21 cellular contexts compared by ENCODE assay signal in the genomic region with DNA sequence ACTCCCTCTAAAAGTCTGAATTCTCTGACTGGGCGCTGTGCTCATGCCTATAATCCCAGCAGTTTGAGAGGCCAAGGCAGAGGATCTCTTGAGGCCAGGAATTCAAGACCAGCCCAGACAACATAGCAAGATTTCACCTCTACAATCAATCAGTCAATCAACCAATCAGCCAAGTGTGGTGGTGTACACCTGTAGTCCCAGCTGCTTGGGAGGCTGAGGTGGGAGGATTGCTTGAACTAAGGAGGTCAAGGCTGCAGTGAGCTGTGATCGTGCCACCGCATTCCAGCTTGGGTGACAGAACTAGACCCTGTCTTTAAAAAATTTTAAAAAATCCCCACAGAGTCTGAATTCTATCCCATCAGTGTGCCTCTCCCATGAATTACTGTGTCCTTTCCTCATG. TPM values are rescaled to one million over a fixed set of nuclear protein-coding genes. Genes with fewer than 3 reads are reported as not detected.
A peak's percentile ranks its signal among the peaks of the same experiment; 100 is the strongest.
DNase-seq lines count a peak whose midpoint lies in the region; ATAC-seq, FAIRE-seq and TF ChIP-seq lines count a peak whose summit lies in the region.
"Had no signal": no experiment of that assay in that cellular context is flagged by ENCODE, and none has a peak within 500 bp of the region (broad histone marks: within the 10 kb centered on the region; RNA-seq: fewer than 3 reads in every experiment).

No MANE protein-coding gene starts in this region.

- no peak for FAIRE-seq in pancreas (lab: Jason Lieb, UNC)
- FAIRE-seq: D721Med, H1 had no signal

- H3K4me3 Mint-ChIP-seq in activated naive CD4-positive, alpha-beta T cell treated with anti-CD3 and anti-CD28 coated beads, Interleukin-2, amount 50 U/mL, for 24 hours, result no peak overlapping the region
- H3K4me3 Mint-ChIP-seq in activated T-helper 2 cell treated with anti-CD3 and anti-CD28 coated beads, Interferon-gamma antibody, Interleukin-2, Interleukin-4, amounts not matched to agents 10 μg/mL and 5 μg/mL and 100 μg/mL, durations not matched to agents 14 hours and 24 hours and 36 hours (ENCODE audit: low read depth), result no peak overlapping the region

- H3K4me1 Mint-ChIP-seq in activated naive CD4-positive, alpha-beta T cell treated with anti-CD3 and anti-CD28 coated beads, Interleukin-2, amount 50 U/mL, for 24 hours, result peaks cover 11% of the 10 kb centered on the region
- H3K4me1 Mint-ChIP-seq in activated T-helper 2 cell treated with anti-CD3 and anti-CD28 coated beads, Interferon-gamma antibody, Interleukin-2, Interleukin-4, amounts not matched to agents 10 μg/mL and 5 μg/mL and 100 μg/mL, durations not matched to agents 14 hours and 24 hours and 36 hours (ENCODE audit: low read depth), result peaks cover 13% of the 10 kb centered on the region

- intact Hi-C loops in activated T-helper 2 cell treated with anti-CD3 and anti-CD28 coated beads, Interferon-gamma antibody, Interleukin-2, Interleukin-4, amounts not matched to agents 10 μg/mL and 5 μg/mL and 100 μg/mL, durations not matched to agents 14 hours and 24 hours and 36 hours (cut with micrococcal nuclease), result no loop called here
- intact Hi-C loops in pancreas (cut with DNase I), result no loop called here

- TF ChIP-seq CTCF in pancreas (IDR thresholded peaks at IDR 0.05), result no peak

- H3K4me3 ChIP-seq in SJCRH30 (no peak overlapping the region), pancreas (no peak overlapping the region)

- WGBS in pancreas, 2 donors, result 71 to 73% methylated on average over 3 of the region's 3 CpGs

- H3K27me3 Mint-ChIP-seq in activated naive CD4-positive, alpha-beta T cell treated with anti-CD3 and anti-CD28 coated beads, Interleukin-2, amount 50 U/mL, for 24 hours, result no peaks in the 10 kb centered on the region
- no peaks in the 10 kb centered on the region for H3K27me3 Mint-ChIP-seq in activated T-helper 2 cell treated with anti-CD3 and anti-CD28 coated beads, Interferon-gamma antibody, Interleukin-2, Interleukin-4, amounts not matched to agents 10 μg/mL and 5 μg/mL and 100 μg/mL, durations not matched to agents 14 hours and 24 hours and 36 hours (ENCODE audit: low read depth)

- H3K36me3 Mint-ChIP-seq in activated naive CD4-positive, alpha-beta T cell treated with anti-CD3 and anti-CD28 coated beads, Interleukin-2, amount 50 U/mL, for 24 hours, result peaks cover 32% of the 10 kb centered on the region
- peaks cover 77% of the 10 kb centered on the region for H3K36me3 Mint-ChIP-seq in activated T-helper 2 cell treated with anti-CD3 and anti-CD28 coated beads, Interferon-gamma antibody, Interleukin-2, Interleukin-4, amounts not matched to agents 10 μg/mL and 5 μg/mL and 100 μg/mL, durations not matched to agents 14 hours and 24 hours and 36 hours (ENCODE audit: low read depth)

- H3K4me1 ChIP-seq in SJCRH30 (peaks cover 12% of the 10 kb centered on the region), pancreas (peaks cover 0 to 6% (median 0%) of the 10 kb centered on the region in 3 donors)

- peak overlapping the region; percentile 81 for H3K27ac Mint-ChIP-seq in activated naive CD4-positive, alpha-beta T cell treated with anti-CD3 and anti-CD28 coated beads, Interleukin-2, amount 50 U/mL, for 24 hours
- H3K27ac Mint-ChIP-seq in activated T-helper 2 cell treated with anti-CD3 and anti-CD28 coated beads, Interferon-gamma antibody, Interleukin-2, Interleukin-4, amounts not matched to agents 10 μg/mL and 5 μg/mL and 100 μg/mL, durations not matched to agents 14 hours and 24 hours and 36 hours, result peak overlapping the region; percentile 57

- peak in 2 of 4 donors; percentile 0 to 1 for ATAC-seq in pancreas
- no peak for ATAC-seq in GM21360 (IDR thresholded peaks at IDR 0.05; ENCODE audit: unreplicated experiment)
- no peak for ATAC-seq in GM21390 (IDR thresholded peaks at IDR 0.05; ENCODE audit: unreplicated experiment)
- ATAC-seq: HCT116, Panc1 had no signal

- H3K27me3 ChIP-seq in SJCRH30 (no peaks in the 10 kb centered on the region), pancreas (no peaks in the 10 kb centered on the region)
- H3K27me3 ChIP-seq: BE2C had no signal

- H3K27ac ChIP-seq in SJCRH30, result peak overlapping the region; percentile 52
- H3K27ac ChIP-seq in pancreas, result peak overlapping the region; percentile 73 to 88 (median 76)
- H3K27ac ChIP-seq: KMS-11 had no signal

- no peaks in the 10 kb centered on the region for H3K9me3 Mint-ChIP-seq in activated naive CD4-positive, alpha-beta T cell treated with anti-CD3 and anti-CD28 coated beads, Interleukin-2, amount 50 U/mL, for 24 hours
- no peaks in the 10 kb centered on the region for H3K9me3 Mint-ChIP-seq in activated T-helper 2 cell treated with anti-CD3 and anti-CD28 coated beads, Interferon-gamma antibody, Interleukin-2, Interleukin-4, amounts not matched to agents 10 μg/mL and 5 μg/mL and 100 μg/mL, durations not matched to agents 14 hours and 24 hours and 36 hours

- H3K9me3 ChIP-seq in SJCRH30 (replicated peaks) (no peaks in the 10 kb centered on the region), pancreas (no peaks in the 10 kb centered on the region)
- H3K9me3 ChIP-seq: BE2C had no signal

- H3K36me3 ChIP-seq in SJCRH30, result peaks cover 23% of the 10 kb centered on the region
- H3K36me3 ChIP-seq in pancreas, result peaks cover 0 to 13% (median 3%) of the 10 kb centered on the region in 3 donors

- no peak for DNase-seq in activated naive CD4-positive, alpha-beta T cell treated with anti-CD3 and anti-CD28 coated beads, Interleukin-2, amount 50 U/mL, for 16 hours
- DNase-seq in SJCRH30 (no peak), pancreas (no peak)
- no peak for DNase-seq in activated T-helper 2 cell treated with anti-CD3 and anti-CD28 coated beads, Interferon-gamma antibody, Interleukin-2, Interleukin-4, amounts not matched to agents 10 μg/mL and 5 μg/mL and 100 μg/mL, durations not matched to agents 14 hours and 24 hours and 36 hours (ENCODE audit: low spot score)
- DNase-seq: DMS53, GDM1, IMR-90, NCI-H1092 treated with DMSO at 0.1 percent for 48 hours, NCI-H1436 treated with DMSO at 0.1 percent for 48 hours, NCI-H1930, NCI-H510A, NCI-H82 had no signal

RNA-seq across cellular contexts. Expression of a gene that starts 37.9 kb away (rescaled TPM):
- 18.6 and 19.6 TPM in 2 replicates for total RNA-seq in SJCRH30 (2014; rRNA removed; shearing (Covaris generic))
- total RNA-seq in activated T-helper 2 cell treated with anti-CD3 and anti-CD28 coated beads, Interferon-gamma antibody, Interleukin-2, Interleukin-4, amounts not matched to agents 10 μg/mL and 5 μg/mL and 100 μg/mL, durations not matched to agents 14 hours and 24 hours and 36 hours, result 40.6 and 42.2 TPM in 2 replicates
- 10 to 100 TPM; 23.7 to 35.4 (median 27.9) TPM for total RNA-seq in pancreas
- polyA plus RNA-seq in pancreas, result 10 to 100 TPM; 11.0 to 19.4 TPM

RNA-seq across cellular contexts. Expression of a gene that starts 42.7 kb away (rescaled TPM):
- total RNA-seq in SJCRH30 (2014; rRNA removed; shearing (Covaris generic)), result 54.4 and 56.0 TPM in 2 replicates
- 141 and 145 TPM in 2 replicates for total RNA-seq in activated T-helper 2 cell treated with anti-CD3 and anti-CD28 coated beads, Interferon-gamma antibody, Interleukin-2, Interleukin-4, amounts not matched to agents 10 μg/mL and 5 μg/mL and 100 μg/mL, durations not matched to agents 14 hours and 24 hours and 36 hours
- 10 to 100 TPM; 32.9 to 57.7 (median 34.5) TPM for total RNA-seq in pancreas
- polyA plus RNA-seq in pancreas, result 10 to 100 TPM; 41.5 to 49.4 TPM
